In genomic region chr12:66508025-66508424, GRCh38 we compare ENCODE assay signal across 18 cellular contexts.
DNase-seq lines count a peak whose midpoint lies in the region; ATAC-seq lines count a peak whose summit lies in the region.
"Had no signal": no experiment of that assay in that cellular context is flagged by ENCODE, and none has a peak within 500 bp of the region (broad histone marks: within the 10 kb centered on the region; RNA-seq: fewer than 3 reads in every experiment).

No MANE protein-coding gene starts in this region.

- WGBS in mesendoderm (ENCODE audit: extremely low coverage, insufficient coverage, low lambda C conversion rate): no CpG with 5 or more reads among the region's 2 CpGs

- H3K4me3 ChIP-seq in mesendoderm (ENCODE audit: low read length): no peak overlapping the region
- H3K4me3 ChIP-seq: GM12878 had no signal

- DNase-seq in NCI-H226 (peak; percentile 15), amniotic epithelial cell (ENCODE audit: low read depth) (peak; percentile 33), mesendoderm (peak; percentile 12), NCI-H526 treated with DMSO at 0.1 percent for 48 hours (lab: John Stamatoyannopoulos, UW) (no peak), pons (ENCODE audit: low spot score) (no peak)
- DNase-seq: AML-193; CD4-positive, alpha-beta T cell; DMS153; DMS79 treated with DMSO at 0.1 percent for 48 hours; GOT3; H7; HFFc6 had no signal

- peak; percentile 65 for ATAC-seq in esophagus mucosa
- no peak for ATAC-seq in HG02763 (IDR thresholded peaks at IDR 0.05; ENCODE audit: unreplicated experiment)
- ATAC-seq: GM12878, HCT116, HepG2 had no signal

- H3K9ac ChIP-seq in mesendoderm (ENCODE audit: low read length): no peak overlapping the region

- no peaks in the 10 kb centered on the region for H3K79me2 ChIP-seq in mesendoderm (ENCODE audit: control insufficient read depth, insufficient read depth, low read length)

- no peak overlapping the region for H3K4me2 ChIP-seq in mesendoderm (ENCODE audit: low read length)

- no peak overlapping the region for H3K23ac ChIP-seq in mesendoderm (ENCODE audit: low read length)

- H3K18ac ChIP-seq in mesendoderm (ENCODE audit: low read length): no peak overlapping the region

- H3K4ac ChIP-seq in mesendoderm (ENCODE audit: low read depth, low read length): no peak overlapping the region

- H3K4me1 ChIP-seq in mesendoderm (ENCODE audit: control insufficient read depth, low read depth, low read length): peaks cover 8% of the 10 kb centered on the region

- no peak overlapping the region for H2AK5ac ChIP-seq in mesendoderm (ENCODE audit: low read length)

- H4K8ac ChIP-seq in mesendoderm (ENCODE audit: low read depth, low read length): no peak overlapping the region

- H2BK5ac ChIP-seq in mesendoderm (ENCODE audit: low read length): no peak overlapping the region

- H4K5ac ChIP-seq in mesendoderm (ENCODE audit: low read length): no peak overlapping the region

- H2BK15ac ChIP-seq in mesendoderm (replicated peaks; ENCODE audit: low read depth): no peak overlapping the region

- H3K79me1 ChIP-seq in mesendoderm (ENCODE audit: low read length): no peaks in the 10 kb centered on the region

- no peak overlapping the region for H3K56ac ChIP-seq in mesendoderm (ENCODE audit: low read length)

- no peak overlapping the region for H3K27ac ChIP-seq in mesendoderm (ENCODE audit: low read depth, low read length)
- H3K27ac ChIP-seq: C4-2B had no signal

- H3K27me3 ChIP-seq in mesendoderm (ENCODE audit: insufficient read depth, low read length, poor library complexity): no peaks in the 10 kb centered on the region

- H2BK120ac ChIP-seq in mesendoderm (ENCODE audit: low read depth, low read length): no peak overlapping the region

- no peaks in the 10 kb centered on the region for H3K36me3 ChIP-seq in mesendoderm (ENCODE audit: control insufficient read depth, insufficient read depth, low read length)

Comparison
In these comparisons a context has a peak if more than half of its experiments do, and no peak if none do; other contexts are left out.
1. DNase-seq: peak in NCI-H226 (single experiment), amniotic epithelial cell (single experiment) and mesendoderm (single experiment); none in NCI-H526 treated with DMSO at 0.1 percent for 48 hours (single experiment) and pons (single experiment).